Comparison of ENCODE assay signal across 1 cellular context in genomic region chr5:134133995-134134541, GRCh38.
TF ChIP-seq lines count a peak whose summit lies in the region.

No MANE protein-coding gene starts in this region.

TF ChIP-seq in GM12878, 131 proteins besides CTCF, POLR2A, EP300 and RAD21:
- TF ChIP-seq TCF12 (IDR thresholded peaks at IDR 0.05; ENCODE audit: low read depth, low read length), result no peak
- peak; percentile 60 for TF ChIP-seq ZNF687 (IDR thresholded peaks at IDR 0.05)
TF ChIP-seq in GM12878: peak in this region for 1.
